In genomic region chr19:40549007-40549708, GRCh38 we compare ENCODE assay signal across 8 cellular contexts. TPM values are rescaled to one million over a fixed set of nuclear protein-coding genes. Genes with fewer than 3 reads are reported as not detected.
A peak's percentile ranks its signal among the peaks of the same experiment; 100 is the strongest.
DNase-seq lines count a peak whose midpoint lies in the region; ATAC-seq lines count a peak whose summit lies in the region.

No MANE protein-coding gene starts in this region.

- H3K36me3 Mint-ChIP-seq in memory B cell: no peaks in the 10 kb centered on the region

- no peaks in the 10 kb centered on the region for H3K9me3 Mint-ChIP-seq in memory B cell

- ATAC-seq in memory B cell (ENCODE audit: low read depth) (peak; percentile 83), HG03439 (IDR thresholded peaks at IDR 0.05; ENCODE audit: unreplicated experiment) (no peak), HG03469 (IDR thresholded peaks at IDR 0.05; ENCODE audit: unreplicated experiment) (no peak)

- no peak overlapping the region for H3K4me3 Mint-ChIP-seq in memory B cell

- no peak overlapping the region for H3K27ac Mint-ChIP-seq in memory B cell

- peaks cover 35% of the 10 kb centered on the region for H3K27me3 Mint-ChIP-seq in memory B cell

- peak; percentile 78 for DNase-seq in Daoy (ENCODE audit: low read depth)
- DNase-seq in NCI-H1048 (lab: John Stamatoyannopoulos, UW): peak; percentile 16
- DNase-seq in activated CD4-positive, alpha-beta T cell treated with anti-CD3 and anti-CD28 coated beads for 1 hour: peak; percentile 54
- DNase-seq in cerebellar cortex (ENCODE audit: low spot score): peak; percentile 75
- peak; percentile 50 to 55 for DNase-seq in memory B cell (ENCODE audit: low spot score in 2 of 2)
- DNase-seq in stimulated activated CD8-positive, alpha-beta memory T cell treated with anti-CD3 and anti-CD28 coated beads, Interleukin-4, amount 100 ng/mL, for 48 hours: peak; percentile 86

- H3K4me1 Mint-ChIP-seq in memory B cell: peaks cover 12% of the 10 kb centered on the region

RNA-seq across cellular contexts. Expression of gene SHKBP1, which starts 27.5 kb away (rescaled TPM):
- total RNA-seq in Daoy (2014; rRNA removed; shearing (Covaris generic)): 40.6 and 134 TPM in 2 replicates

RNA-seq across cellular contexts. Expression of gene LTBP4, which starts 52.0 kb away (rescaled TPM):
- total RNA-seq in Daoy (2014; rRNA removed; shearing (Covaris generic)): 16.4 and 26.0 TPM in 2 replicates

Comparison
In these comparisons a context has a peak if more than half of its experiments do, and no peak if none do; other contexts are left out.
1. DNase-seq: peak in every context shown above with its lines; median percentile 86 in stimulated activated CD8-positive, alpha-beta memory T cell treated with anti-CD3 and anti-CD28 coated beads, Interleukin-4, amount 100 ng/mL, for 48 hours; 78 in Daoy; 75 in cerebellar cortex; 54 in activated CD4-positive, alpha-beta T cell treated with anti-CD3 and anti-CD28 coated beads for 1 hour; 52 in memory B cell; 16 in NCI-H1048.